ENCODE assay signal across 19 cellular contexts in genomic region chr1:203524824-203525223, GRCh38. TPM values are rescaled to one million over a fixed set of nuclear protein-coding genes. Genes with fewer than 3 reads are reported as not detected.
"Had no signal": no experiment of that assay in that cellular context is flagged by ENCODE, and none has a peak within 500 bp of the region (broad histone marks: within the 10 kb centered on the region; RNA-seq: fewer than 3 reads in every experiment).

No MANE protein-coding gene starts in this region.

- ATAC-seq: activated CD4-positive, CD25-positive, alpha-beta regulatory T cell treated with anti-CD3 and anti-CD28 coated beads, Interleukin-2, amount 50 U/mL, for 24 hours; left colon; naive thymus-derived CD8-positive, alpha-beta T cell; stimulated activated naive CD8-positive, alpha-beta T cell treated with anti-CD3 and anti-CD28 coated beads, Interleukin-15, Interleukin-2, amounts not matched to agents 100 U/mL and 50 U/mL, for 24 hours had no signal

- H3K27me3 ChIP-seq: brain microvascular endothelial cell, thyroid gland had no signal

- H3K9me3 ChIP-seq: thyroid gland had no signal

- H3K36me3 Mint-ChIP-seq: naive thymus-derived CD8-positive, alpha-beta T cell had no signal

- DNase-seq: activated CD4-positive, alpha-beta T cell treated with anti-CD3 and anti-CD28 coated beads, Interleukin-2, amount 50 U/mL, for 4 hours; activated naive CD4-positive, alpha-beta T cell treated with anti-CD3 and anti-CD28 coated beads, Interleukin-2, amount 50 U/mL, for 16 hours; activated T-cell treated with anti-CD3 and anti-CD28 coated beads, Interleukin-2, amount 50 U/mL, for 1 hour; amniotic stem cell; brain microvascular endothelial cell; dermis blood vessel endothelial cell; erythroblast; glutamatergic neuron; left colon; mammary epithelial cell; naive thymus-derived CD8-positive, alpha-beta T cell; occipital lobe; stimulated activated CD4-positive, alpha-beta T cell treated with anti-CD3 and anti-CD28 coated beads, Interleukin-12 subunit alpha, Interleukin-12 subunit beta, amount 100 ng/mL, for 4 hours; stimulated activated naive CD8-positive, alpha-beta T cell treated with anti-CD3 and anti-CD28 coated beads, Interleukin-15, Interleukin-2, amounts not matched to agents 100 U/mL and 50 U/mL, for 24 hours; thyroid gland had no signal

- H3K9me3 Mint-ChIP-seq: naive thymus-derived CD8-positive, alpha-beta T cell had no signal

- H3K27ac Mint-ChIP-seq: progenitor cell of endocrine pancreas had no signal

- H3K4me3 ChIP-seq: thyroid gland had no signal

- H3K36me3 ChIP-seq: brain microvascular endothelial cell, thyroid gland had no signal

- H3K4me3 Mint-ChIP-seq: naive thymus-derived CD8-positive, alpha-beta T cell had no signal

- H3K27ac ChIP-seq: brain microvascular endothelial cell, thyroid gland had no signal

RNA-seq across cellular contexts. Expression of gene OPTC, which starts 30.9 kb away (rescaled TPM):
- total RNA-seq: dermis blood vessel endothelial cell; left colon; mammary epithelial cell; mononuclear cell; naive thymus-derived CD8-positive, alpha-beta T cell; occipital lobe; progenitor cell of endocrine pancreas; sciatic nerve; thyroid gland had no signal
- polyA plus RNA-seq: mammary epithelial cell; naive thymus-derived CD8-positive, alpha-beta T cell had no signal

RNA-seq across cellular contexts. Expression of gene PRELP, which starts 49.2 kb away (rescaled TPM):
- total RNA-seq: dermis blood vessel endothelial cell; mononuclear cell; naive thymus-derived CD8-positive, alpha-beta T cell had no signal
- polyA plus RNA-seq: naive thymus-derived CD8-positive, alpha-beta T cell had no signal
